8 cellular contexts compared by ENCODE assay signal in genomic region chr9:100324594-100325200, GRCh38. TPM values are rescaled to one million over a fixed set of nuclear protein-coding genes. Genes with fewer than 3 reads are reported as not detected.
A peak's percentile ranks its signal among the peaks of the same experiment; 100 is the strongest.
DNase-seq lines count a peak whose midpoint lies in the region; ATAC-seq and TF ChIP-seq lines count a peak whose summit lies in the region.

No MANE protein-coding gene starts in this region.

- peaks cover 35% of the 10 kb centered on the region for H3K36me3 ChIP-seq in PC-9 (ENCODE audit: low read depth)

- POLR2A ChIA-PET in PC-9 (lab: Charles Lee; ENCODE audit: unreplicated experiment) = interaction anchor here (0.6 to 0.7 kb wide), 4 partner anchors 152 to 246 kb away, joined by 4 to 12 read pairs (median 4); no protein-coding TSS in a partner anchor

- no peak overlapping the region for H3K4me3 Mint-ChIP-seq in activated T-cell treated with anti-CD3 and anti-CD28 coated beads, Interleukin-2, amount 50 U/mL, for 4 hours

- peaks cover 28% of the 10 kb centered on the region for H3K36me3 Mint-ChIP-seq in activated T-cell treated with anti-CD3 and anti-CD28 coated beads, Interleukin-2, amount 50 U/mL, for 4 hours (ENCODE audit: insufficient read depth)

- CTCF ChIA-PET in PC-9 (lab: Charles Lee) = interaction anchor here (0.5 to 1.6 kb wide), 7 partner anchors 18 to 115 kb away, joined by 3 to 10 read pairs (median 3); no protein-coding TSS in a partner anchor

- H3K27me3 Mint-ChIP-seq in activated T-cell treated with anti-CD3 and anti-CD28 coated beads, Interleukin-2, amount 50 U/mL, for 4 hours (ENCODE audit: low read depth) = no peaks in the 10 kb centered on the region

- peaks cover 7% of the 10 kb centered on the region for H3K4me1 Mint-ChIP-seq in activated T-cell treated with anti-CD3 and anti-CD28 coated beads, Interleukin-2, amount 50 U/mL, for 4 hours (ENCODE audit: low read depth)

- H3F3A ChIP-seq in PC-9 (ENCODE audit: insufficient read depth, low read depth) = peaks cover 21% of the 10 kb centered on the region

- ATAC-seq in GM21360 (IDR thresholded peaks at IDR 0.05; ENCODE audit: unreplicated experiment) = no peak
- no peak for ATAC-seq in activated T-cell treated with anti-CD3 and anti-CD28 coated beads, Interleukin-2, amount 50 U/mL, for 4 hours

- DNase-seq in A172 (ENCODE audit: low spot score) (peak; percentile 28), PC-9 (peak in 1 of 2 experiments; percentile 49), fibroblast of the aortic adventitia (ENCODE audit: low read depth) (peak; percentile 76), superior temporal gyrus (ENCODE audit: extremely low spot score) (peak; percentile 70)
- no peak for DNase-seq in activated T-cell treated with anti-CD3 and anti-CD28 coated beads, Interleukin-2, amount 50 U/mL, for 4 hours
- DNase-seq in activated CD4-positive, CD25-positive, alpha-beta regulatory T cell (lab: John Stamatoyannopoulos, UW) = no peak

- H3K4me1 ChIP-seq in PC-9 (replicated peaks; ENCODE audit: insufficient read depth) = no peaks in the 10 kb centered on the region

- H3K4me2 ChIP-seq in PC-9 = no peak overlapping the region

- intact Hi-C loops in PC-9 (cut with micrococcal nuclease; ENCODE audit: unreplicated experiment) = loop anchor here (5.0 kb wide), 2 partner anchors 113 to 517 kb away; no protein-coding TSS in a partner anchor

- TF ChIP-seq CTCF in GM12872 (IDR thresholded peaks at IDR 0.05; ENCODE audit: insufficient read depth, low read depth, low read length) (peak; percentile 53; the same call in 2 of the 3 replicates), PC-9 (conservative IDR thresholded peaks at IDR 0.05) (peak; percentile 65; the same call in 1 of the 2 replicates), fibroblast of the aortic adventitia (IDR thresholded peaks at IDR 0.05; ENCODE audit: insufficient read depth, low read length) (peak; percentile 42)

- 0 out of 2 replicates have a peak, but pooled peaks cover 7% of the 10 kb centered on the region for H3K79me2 ChIP-seq in PC-9 (ENCODE audit: low read depth)

- no TSS peak for BruUV-seq in PC-9 (replicated peaks; lab: Mats Ljungman, UMichigan)

- peaks cover 3% of the 10 kb centered on the region for H4K20me1 ChIP-seq in PC-9 (ENCODE audit: insufficient read depth)

- no peak overlapping the region for H2AFZ ChIP-seq in PC-9

- H3K27ac ChIP-seq in PC-9 = no peak overlapping the region

- no peaks in the 10 kb centered on the region for H3K9me2 ChIP-seq in PC-9 (ENCODE audit: insufficient read depth)

- H3K4me3 ChIP-seq in PC-9 = no peak overlapping the region
- H3K4me3 ChIP-seq in fibroblast of the aortic adventitia (ENCODE audit: low read depth, low read length) = no peak overlapping the region

- H3K9me3 ChIP-seq in PC-9 (ENCODE audit: insufficient read depth, low read depth) = no peaks in the 10 kb centered on the region

- H3K27me3 ChIP-seq in PC-9 (ENCODE audit: insufficient read depth, low read depth) = no peaks in the 10 kb centered on the region

- H3K9me3 Mint-ChIP-seq in activated T-cell treated with anti-CD3 and anti-CD28 coated beads, Interleukin-2, amount 50 U/mL, for 4 hours = no peaks in the 10 kb centered on the region

RNA-seq across cellular contexts. Expression of gene TEX10, which starts 28.0 kb away (rescaled TPM):
- total RNA-seq in A172 (2014; rRNA removed; shearing (Covaris generic)) = 69.0 and 75.4 TPM in 2 replicates
- total RNA-seq in PC-9 (2021) (21.6 and 29.0 TPM in 2 replicates), fibroblast of the aortic adventitia (ENCODE audit: low replicate concordance) (36.0 and 41.6 TPM in 2 replicates)
- 10 to 100 TPM; 26.8 to 30.2 (median 29.1) TPM for total RNA-seq in activated T-cell treated with anti-CD3 and anti-CD28 coated beads, Interleukin-2, amount 50 U/mL, for 4 hours

Comparison
In these comparisons a context has a peak if more than half of its experiments do, and no peak if none do; other contexts are left out.
1. DNase-seq: peak in A172 (single experiment), fibroblast of the aortic adventitia (single experiment) and superior temporal gyrus (single experiment); none in activated T-cell treated with anti-CD3 and anti-CD28 coated beads, Interleukin-2, amount 50 U/mL, for 4 hours (single experiment) and activated CD4-positive, CD25-positive, alpha-beta regulatory T cell (0 of 4).
2. Peak in every context shown above with its lines, with median percentiles within 50 percentile points of each other: CTCF ChIP-seq.